ENCODE assay signal across 9 cellular contexts in genomic region chr16:3004319-3004718, GRCh38. TPM values are rescaled to one million over a fixed set of nuclear protein-coding genes. Genes with fewer than 3 reads are reported as not detected.
DNase-seq lines count a peak whose midpoint lies in the region; ATAC-seq and TF ChIP-seq lines count a peak whose summit lies in the region.
"Had no signal": no experiment of that assay in that cellular context is flagged by ENCODE, and none has a peak within 500 bp of the region (broad histone marks: within the 10 kb centered on the region; RNA-seq: fewer than 3 reads in every experiment).

No MANE protein-coding gene starts in this region.

- no peak for TF ChIP-seq CTCF in mammary epithelial cell (conservative IDR thresholded peaks at IDR 0.05 in 1 of 2, IDR thresholded peaks at IDR 0.05 in 1 of 2; ENCODE audit: extremely low read depth in 1 of 2, insufficient read depth in 1 of 2, low read depth in 1 of 2, low read length in 2 of 2)

- H3K9me3 ChIP-seq in mammary epithelial cell (replicated peaks; ENCODE audit: insufficient read depth, low read length) (no peaks in the 10 kb centered on the region), thymus (ENCODE audit: control insufficient read depth) (no peaks in the 10 kb centered on the region)

- peak overlapping the region; percentile 56 for H2AFZ ChIP-seq in mammary epithelial cell (ENCODE audit: low read depth, low read length)

- H3K4me1 ChIP-seq in mammary epithelial cell (ENCODE audit: insufficient read depth, low read length), result no peaks in the 10 kb centered on the region
- H3K4me1 ChIP-seq in thymus (ENCODE audit: control insufficient read depth, insufficient read depth, low read length), result peaks cover 23% of the 10 kb centered on the region

- intact Hi-C loops in mammary epithelial cell (cut with micrococcal nuclease), result loop anchor here (1.0 kb wide), 1 partner anchor 16 kb away; the partner anchor contains the start of gene TNFRSF12A

- H3K9ac ChIP-seq in mammary epithelial cell (ENCODE audit: insufficient read depth, low read length), result no peak overlapping the region

- H3K36me3 ChIP-seq in mammary epithelial cell (ENCODE audit: insufficient read depth, low read length) (no peaks in the 10 kb centered on the region), thymus (ENCODE audit: control insufficient read depth, insufficient read depth) (no peaks in the 10 kb centered on the region)

- H3K27me3 ChIP-seq in mammary epithelial cell (ENCODE audit: insufficient read depth, low read length) (no peaks in the 10 kb centered on the region), thymus (ENCODE audit: control insufficient read depth, insufficient read depth) (peaks cover 7% of the 10 kb centered on the region)

- in situ Hi-C loops in mammary epithelial cell (cut with MboI; ENCODE audit: low sequenced_read_pairs in 2 of 2), result no loop called here

- no peaks in the 10 kb centered on the region for H4K20me1 ChIP-seq in mammary epithelial cell (ENCODE audit: insufficient read depth, low read length)

- no peak overlapping the region for H3K4me3 Mint-ChIP-seq in activated naive CD8-positive, alpha-beta T cell treated with anti-CD3 and anti-CD28 coated beads, Interleukin-2, amount 50 U/mL, for 24 hours
- H3K4me3 Mint-ChIP-seq in activated naive CD8-positive, alpha-beta T cell treated with anti-CD3 and anti-CD28 coated beads for 36 hours, result no peak overlapping the region

- no peaks in the 10 kb centered on the region for H3K36me3 Mint-ChIP-seq in activated naive CD8-positive, alpha-beta T cell treated with anti-CD3 and anti-CD28 coated beads, Interleukin-2, amount 50 U/mL, for 24 hours (ENCODE audit: low read depth)
- no peaks in the 10 kb centered on the region for H3K36me3 Mint-ChIP-seq in activated naive CD8-positive, alpha-beta T cell treated with anti-CD3 and anti-CD28 coated beads for 36 hours

- H3K4me3 ChIP-seq in mammary epithelial cell (replicated peaks in 1 of 3; ENCODE audit: insufficient read depth in 1 of 3, low read depth in 2 of 3, low read length in 3 of 3) (peak overlapping the region in 2 of 3 experiments; percentile 9 to 39), thymus (ENCODE audit: low read length) (peak overlapping the region; percentile 61)

- H3K4me2 ChIP-seq in mammary epithelial cell (ENCODE audit: insufficient read depth, low read depth, low read length), result peak overlapping the region; percentile 80

- no peaks in the 10 kb centered on the region for H3K79me2 ChIP-seq in mammary epithelial cell (ENCODE audit: insufficient read depth, low read length)

- CTCF ChIA-PET in mammary epithelial cell (lab: Charles Lee; ENCODE audit: low non-redundant PET), result interaction anchor here (0.7 to 0.8 kb wide), 4 partner anchors 13 to 54 kb away, joined by 3 to 15 read pairs (median 5); partner anchors contain the start of gene CLDN6

- dilution Hi-C loops in mammary epithelial cell (cut with HindIII; ENCODE audit: low sequenced_read_pairs), result no loop called here

- no TSS peak for BruUV-seq in mammary epithelial cell (replicated peaks; lab: Mats Ljungman, UMichigan)

- H3K27ac Mint-ChIP-seq in activated naive CD8-positive, alpha-beta T cell treated with anti-CD3 and anti-CD28 coated beads, Interleukin-2, amount 50 U/mL, for 24 hours, result no peak overlapping the region
- H3K27ac Mint-ChIP-seq in activated naive CD8-positive, alpha-beta T cell treated with anti-CD3 and anti-CD28 coated beads for 36 hours, result no peak overlapping the region

- 0% methylated on average over 1 of the region's 67 CpGs for WGBS in mammary epithelial cell (ENCODE audit: low coverage, missing lambda C conversion rate)
- WGBS in thymus, result under 1% methylated on average over 62 of the region's 67 CpGs

- no peak for ATAC-seq in activated naive CD8-positive, alpha-beta T cell treated with anti-CD3 and anti-CD28 coated beads, Interleukin-2, amount 50 U/mL, for 24 hours
- ATAC-seq in HG03196 (IDR thresholded peaks at IDR 0.05; ENCODE audit: unreplicated experiment) (peak; percentile 9), HG02870 (IDR thresholded peaks at IDR 0.05; ENCODE audit: unreplicated experiment) (no peak)

- DNase-seq in activated naive CD8-positive, alpha-beta T cell treated with anti-CD3 and anti-CD28 coated beads, Interleukin-2, amount 50 U/mL, for 24 hours, result peak; percentile 16
- DNase-seq in activated naive CD8-positive, alpha-beta T cell treated with anti-CD3 and anti-CD28 coated beads for 36 hours, result no peak
- DNase-seq in mammary epithelial cell (no peak), GM03348 (ENCODE audit: low spot score) (no peak), NCI-H526 treated with DMSO at 0.1 percent for 48 hours (lab: John Stamatoyannopoulos, UW) (no peak)

- no peak overlapping the region for H3K27ac ChIP-seq in mammary epithelial cell (ENCODE audit: insufficient read depth, low read depth, low read length)
- H3K27ac ChIP-seq in thymus (ENCODE audit: low read depth), result no peak overlapping the region

- peaks cover 14% of the 10 kb centered on the region for H3K27me3 Mint-ChIP-seq in activated naive CD8-positive, alpha-beta T cell treated with anti-CD3 and anti-CD28 coated beads, Interleukin-2, amount 50 U/mL, for 24 hours
- peaks cover 6% of the 10 kb centered on the region for H3K27me3 Mint-ChIP-seq in activated naive CD8-positive, alpha-beta T cell treated with anti-CD3 and anti-CD28 coated beads for 36 hours

- no peaks in the 10 kb centered on the region for H3K9me3 Mint-ChIP-seq in activated naive CD8-positive, alpha-beta T cell treated with anti-CD3 and anti-CD28 coated beads, Interleukin-2, amount 50 U/mL, for 24 hours
- H3K9me3 Mint-ChIP-seq in activated naive CD8-positive, alpha-beta T cell treated with anti-CD3 and anti-CD28 coated beads for 36 hours, result no peaks in the 10 kb centered on the region

- peaks cover 26% of the 10 kb centered on the region for H3K4me1 Mint-ChIP-seq in activated naive CD8-positive, alpha-beta T cell treated with anti-CD3 and anti-CD28 coated beads, Interleukin-2, amount 50 U/mL, for 24 hours
- H3K4me1 Mint-ChIP-seq in activated naive CD8-positive, alpha-beta T cell treated with anti-CD3 and anti-CD28 coated beads for 36 hours, result peaks cover 19% of the 10 kb centered on the region

RNA-seq across cellular contexts. Expression of gene CLDN9, which starts 8.4 kb away (rescaled TPM):
- not detected for total RNA-seq in activated naive CD8-positive, alpha-beta T cell treated with anti-CD3 and anti-CD28 coated beads for 36 hours
- total RNA-seq in mammary epithelial cell, result not detected
- polyA plus RNA-seq in mammary epithelial cell (not detected), thymus (0.98 TPM)
- not detected for polyA minus RNA-seq in mammary epithelial cell
- total RNA-seq: lung microvascular endothelial cell had no signal

RNA-seq across cellular contexts. Expression of gene CLDN6, which starts 13.7 kb away (rescaled TPM):
- not detected for total RNA-seq in activated naive CD8-positive, alpha-beta T cell treated with anti-CD3 and anti-CD28 coated beads for 36 hours
- total RNA-seq in mammary epithelial cell, result not detected
- 0.08 TPM for polyA plus RNA-seq in mammary epithelial cell
- polyA minus RNA-seq in mammary epithelial cell, result not detected
- 0.48 TPM for polyA plus RNA-seq in thymus
- total RNA-seq: lung microvascular endothelial cell had no signal

RNA-seq across cellular contexts. Expression of gene TNFRSF12A, which starts 15.8 kb away (rescaled TPM):
- 1 to 10 TPM; 1.2 to 1.5 TPM for total RNA-seq in activated naive CD8-positive, alpha-beta T cell treated with anti-CD3 and anti-CD28 coated beads for 36 hours
- 100 to 1,000 TPM; 391 to 476 TPM for total RNA-seq in mammary epithelial cell
- 259 TPM for polyA plus RNA-seq in mammary epithelial cell
- polyA minus RNA-seq in mammary epithelial cell, result 52.4 TPM
- polyA plus RNA-seq in thymus, result 46.9 TPM

RNA-seq across cellular contexts. Expression of gene HCFC1R1, which starts 19.4 kb away (rescaled TPM):
- 10 to 100 TPM; 23.4 to 23.7 TPM for total RNA-seq in activated naive CD8-positive, alpha-beta T cell treated with anti-CD3 and anti-CD28 coated beads for 36 hours
- total RNA-seq in mammary epithelial cell, result 10 to 100 TPM in 1 of 2 donors, 1 to 10 TPM in 1; 2.2 to 20.4 TPM
- polyA plus RNA-seq in mammary epithelial cell (17.4 TPM), thymus (56.0 TPM)
- polyA minus RNA-seq in mammary epithelial cell, result 8.7 TPM

RNA-seq across cellular contexts. Expression of gene THOC6, which starts 19.5 kb away (rescaled TPM):
- 10 to 100 TPM; 48.7 to 53.1 TPM for total RNA-seq in activated naive CD8-positive, alpha-beta T cell treated with anti-CD3 and anti-CD28 coated beads for 36 hours
- 10 to 100 TPM in 1 of 2 donors, 1 to 10 TPM in 1; 8.3 to 26.8 TPM for total RNA-seq in mammary epithelial cell
- polyA plus RNA-seq in mammary epithelial cell (17.5 TPM), thymus (36.8 TPM)
- polyA minus RNA-seq in mammary epithelial cell, result 22.3 TPM

Comparison
In these comparisons a context has a peak if more than half of its experiments do, and no peak if none do; other contexts are left out.
1. RNA of gene TNFRSF12A, which starts 15.8 kb away (total RNA-seq): 391 to 476 TPM in mammary epithelial cell; 1.2 to 1.5 TPM in activated naive CD8-positive, alpha-beta T cell treated with anti-CD3 and anti-CD28 coated beads for 36 hours; every median in the first group is over 100 times any median in the second.